In genomic region chr4:168071304-168071703, GRCh38 we compare ENCODE assay signal across 29 cellular contexts. TPM values are rescaled to one million over a fixed set of nuclear protein-coding genes. Genes with fewer than 3 reads are reported as not detected.
A peak's percentile ranks its signal among the peaks of the same experiment; 100 is the strongest.
DNase-seq lines count a peak whose midpoint lies in the region; ATAC-seq and TF ChIP-seq lines count a peak whose summit lies in the region.
"Had no signal": no experiment of that assay in that cellular context is flagged by ENCODE, and none has a peak within 500 bp of the region (broad histone marks: within the 10 kb centered on the region; RNA-seq: fewer than 3 reads in every experiment).

No MANE protein-coding gene starts in this region.

- H3K4me1 ChIP-seq in HCT116 (ENCODE audit: control insufficient read depth in 1 of 2, insufficient read depth in 2 of 2, low read length in 2 of 2), result peaks cover 9 to 24% of the 10 kb centered on the region in 2 experiments; a peak in 3 of 4 replicates
- H3K4me1 ChIP-seq in PC-3 (ENCODE audit: insufficient read depth, low read length), result peaks cover 14% of the 10 kb centered on the region
- H3K4me1 ChIP-seq: BLaER1, SJSA1 had no signal

- TF ChIP-seq POLR2A in HCT116 (IDR thresholded peaks at IDR 0.05; ENCODE audit: borderline replicate concordance, extremely low read depth, insufficient read depth, insufficient read length), result no peak

- H3K27me3 Mint-ChIP-seq in chondrocyte (ENCODE audit: low read depth), result peaks cover 51% of the 10 kb centered on the region
- peaks cover 14% of the 10 kb centered on the region for H3K27me3 Mint-ChIP-seq in T-helper 17 cell
- H3K27me3 Mint-ChIP-seq: CD4-positive, CD25-positive, alpha-beta regulatory T cell had no signal

- H3K27me3 ChIP-seq in HCT116 (ENCODE audit: insufficient read depth, low read length), result no peaks in the 10 kb centered on the region
- H3K27me3 ChIP-seq in PC-3 (ENCODE audit: low read length), result no peaks in the 10 kb centered on the region
- H3K27me3 ChIP-seq: BLaER1 had no signal

- H3K4me2 ChIP-seq in HCT116 (ENCODE audit: low read length) (peak overlapping the region; percentile 50), PC-3 (ENCODE audit: low read length) (peak overlapping the region; percentile 53)
- H3K4me2 ChIP-seq: BLaER1, PC-9 had no signal

- POLR2A ChIA-PET in HCT116 (lab: Charles Lee), result no interaction called here
- POLR2A ChIA-PET in PC-3 (lab: Charles Lee; ENCODE audit: unreplicated experiment), result no interaction called here

- H3K79me2 ChIP-seq in HCT116 (ENCODE audit: insufficient read depth, low read length), result no peaks in the 10 kb centered on the region
- no peaks in the 10 kb centered on the region for H3K79me2 ChIP-seq in PC-3 (ENCODE audit: low read length)

- H2AFZ ChIP-seq in HCT116 (ENCODE audit: low read depth, low read length, poor library complexity, severe bottlenecking), result peak overlapping the region; percentile 44
- no peak overlapping the region for H2AFZ ChIP-seq in PC-3 (ENCODE audit: low read length)
- H2AFZ ChIP-seq: PC-9 had no signal

- H3K27ac ChIP-seq in HCT116 (ENCODE audit: low read depth, low read length) (peak overlapping the region; percentile 79), PC-3 (ENCODE audit: low read length) (peak overlapping the region; percentile 22; the same call in 1 of the 2 replicates)
- H3K27ac ChIP-seq: BLaER1, PC-9, SJSA1 had no signal

- H3F3A ChIP-seq in PC-3 (ENCODE audit: low read length, unreplicated experiment), result no peaks in the 10 kb centered on the region

- ATAC-seq in HCT116 (peak; percentile 82), PC-3 (peak; percentile 70), T-helper 17 cell (no peak)
- ATAC-seq: Right ventricle myocardium inferior had no signal

- TF ChIP-seq RAD21 in HCT116 (IDR thresholded peaks at IDR 0.05; ENCODE audit: low read depth), result 0 out of 2 replicates have a peak, but pooled peaks have one; percentile 3

- no peak for TF ChIP-seq CTCF in HCT116 (IDR thresholded peaks at IDR 0.05 in 2 of 3, conservative IDR thresholded peaks at IDR 0.05 in 1 of 3; ENCODE audit: borderline replicate concordance in 1 of 3, insufficient read depth in 1 of 3, low read depth in 2 of 3, low read length in 2 of 3)
- no peak for TF ChIP-seq CTCF in PC-3 (conservative IDR thresholded peaks at IDR 0.05; ENCODE audit: low read depth, low read length)
- no peak for TF ChIP-seq CTCF in epithelial cell of esophagus (IDR thresholded peaks at IDR 0.05; ENCODE audit: insufficient read depth, low read depth, low read length, missing control alignments)
- TF ChIP-seq CTCF in chondrocyte (IDR thresholded peaks at IDR 0.05), result no peak

- H3K36me3 Mint-ChIP-seq in chondrocyte (ENCODE audit: low read depth), result no peaks in the 10 kb centered on the region
- H3K36me3 Mint-ChIP-seq in T-helper 17 cell (ENCODE audit: low read depth), result no peaks in the 10 kb centered on the region
- H3K36me3 Mint-ChIP-seq: CD4-positive, CD25-positive, alpha-beta regulatory T cell had no signal

- H3K9ac ChIP-seq in HCT116 (ENCODE audit: low read length) (peak overlapping the region; percentile 14; the same call in 1 of the 2 replicates), PC-3 (ENCODE audit: low read length) (no peak overlapping the region)
- H3K9ac ChIP-seq: BLaER1 had no signal

- no peak overlapping the region for H3K27ac Mint-ChIP-seq in chondrocyte (ENCODE audit: unreplicated experiment)
- no peak overlapping the region for H3K27ac Mint-ChIP-seq in T-helper 17 cell
- H3K27ac Mint-ChIP-seq: CD4-positive, CD25-positive, alpha-beta regulatory T cell had no signal

- DNase-seq in A172 (ENCODE audit: low spot score), result peak; percentile 5
- no peak for DNase-seq in HCT116 (ENCODE audit: low read depth, low spot score)
- DNase-seq in PC-3, result peak; percentile 54
- peak; percentile 50 for DNase-seq in epithelial cell of esophagus (ENCODE audit: low read depth)
- no peak for DNase-seq in stimulated activated naive CD4-positive, alpha-beta T cell treated with Interleukin-2 at 50 U/mL for 16 hours (lab: John Stamatoyannopoulos, UW)
- DNase-seq in chondrocyte (ENCODE audit: low spot score), result no peak
- no peak for DNase-seq in central memory CD4-positive, alpha-beta T cell
- DNase-seq in T-helper 17 cell, result no peak
- DNase-seq: 8988T; CD4-positive, CD25-positive, alpha-beta regulatory T cell; DMS153; DND-41; HCEC 1CT; IMR-90; KG1; MV-4-11; NCI-H1105; NCI-H146; NCI-H1930; NCI-H2107; NCI-H524 treated with DMSO at 0.1 percent for 48 hours; NCI-H774; NK-92 treated with Interleukin-12 subunit alpha and Interleukin-12 subunit beta, amount 100 ng/mL, for 24 hours; PC-9 had no signal

- peaks cover 11% of the 10 kb centered on the region for H3K9me3 Mint-ChIP-seq in chondrocyte (ENCODE audit: low read depth)

- H3K4me3 Mint-ChIP-seq in chondrocyte (ENCODE audit: unreplicated experiment) (no peak overlapping the region), T-helper 17 cell (no peak overlapping the region)
- H3K4me3 Mint-ChIP-seq: CD4-positive, CD25-positive, alpha-beta regulatory T cell had no signal

- CTCF ChIA-PET in HCT116 (lab: Charles Lee), result no interaction called here
- CTCF ChIA-PET in PC-3 (lab: Charles Lee), result no interaction called here

- intact Hi-C loops in HCT116 (cut with micrococcal nuclease), result no loop called here
- intact Hi-C loops in PC-3 (cut with micrococcal nuclease), result no loop called here

- 0 out of 4 replicates have a peak, but pooled peaks cover 0 to 3% of the 10 kb centered on the region in 2 experiments for H3K36me3 ChIP-seq in HCT116 (ENCODE audit: control insufficient read depth in 1 of 2, insufficient read depth in 2 of 2, low read length in 2 of 2)
- H3K36me3 ChIP-seq in PC-3 (ENCODE audit: low read depth, low read length), result no peaks in the 10 kb centered on the region
- H3K36me3 ChIP-seq: BLaER1, SJSA1 had no signal

- RAD21 ChIA-PET in HCT116 (lab: Charles Lee; ENCODE audit: low non-redundant PET in 1 of 2, low total read pairs in 2 of 2, uncharacterized antibody in 2 of 2, unreplicated experiment in 2 of 2), result no interaction called here

- H4K20me1 ChIP-seq in HCT116 (ENCODE audit: insufficient read depth) (no peaks in the 10 kb centered on the region), PC-3 (ENCODE audit: low read length) (no peaks in the 10 kb centered on the region)
- H4K20me1 ChIP-seq: BLaER1 had no signal

- H3K4me3 ChIP-seq in HCT116 (replicated peaks in 1 of 2; ENCODE audit: low read depth in 1 of 2, low read length in 2 of 2) (no peak overlapping the region; a peak in 1 of 4 replicates), PC-3 (ENCODE audit: low read length) (no peak overlapping the region), epithelial cell of esophagus (ENCODE audit: low read length) (no peak overlapping the region)
- H3K4me3 ChIP-seq: BLaER1, PC-9, SJSA1 had no signal

- H3K4me1 Mint-ChIP-seq in chondrocyte (ENCODE audit: low read depth) (no peaks in the 10 kb centered on the region), T-helper 17 cell (no peaks in the 10 kb centered on the region)
- H3K4me1 Mint-ChIP-seq: CD4-positive, CD25-positive, alpha-beta regulatory T cell had no signal

- H3K9me3 ChIP-seq in HCT116 (ENCODE audit: control insufficient read depth in 1 of 2, insufficient read depth in 1 of 2, low read depth in 1 of 2, low read length in 2 of 2) (no peaks in the 10 kb centered on the region), PC-3 (ENCODE audit: low read length) (no peaks in the 10 kb centered on the region), T-helper 17 cell (ENCODE audit: control insufficient read depth, low read length, poor library complexity, severe bottlenecking) (no peaks in the 10 kb centered on the region)
- H3K9me3 ChIP-seq: BLaER1, SJSA1 had no signal

- no TSS peak for BruUV-seq in HCT116 (replicated peaks; lab: Mats Ljungman, UMichigan)
- no TSS peak for BruUV-seq in PC-3 (replicated peaks; lab: Mats Ljungman, UMichigan)

- H3K9me2 ChIP-seq in HCT116 (ENCODE audit: insufficient read depth), result no peaks in the 10 kb centered on the region
- no peaks in the 10 kb centered on the region for H3K9me2 ChIP-seq in PC-3 (replicated peaks; ENCODE audit: low read length)

TF ChIP-seq in HCT116, 20 proteins besides CTCF, POLR2A, EP300 and RAD21 (continues in another document):
- TF ChIP-seq ELF1 (IDR thresholded peaks at IDR 0.05; ENCODE audit: borderline replicate concordance, low read depth), result no peak
- TF ChIP-seq, protein P1, sequence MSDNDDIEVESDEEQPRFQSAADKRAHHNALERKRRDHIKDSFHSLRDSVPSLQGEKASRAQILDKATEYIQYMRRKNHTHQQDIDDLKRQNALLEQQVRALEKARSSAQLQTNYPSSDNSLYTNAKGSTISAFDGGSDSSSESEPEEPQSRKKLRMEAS (IDR thresholded peaks at IDR 0.05), result peak; percentile 30
- TF ChIP-seq EGR1 (IDR thresholded peaks at IDR 0.05; ENCODE audit: low read depth), result no peak
- TF ChIP-seq EZH2 (IDR thresholded peaks at IDR 0.05), result no peak
- no peak for TF ChIP-seq TCF7L2 (IDR thresholded peaks at IDR 0.05; ENCODE audit: borderline replicate concordance, extremely low read depth, insufficient read depth, insufficient read length)
- no peak for TF ChIP-seq ZNF274 (IDR thresholded peaks at IDR 0.05; ENCODE audit: low read depth, low read length)
- no peak for TF ChIP-seq POLR2AphosphoS5 (IDR thresholded peaks at IDR 0.05; ENCODE audit: low read depth, low read length)
- TF ChIP-seq SIN3A (IDR thresholded peaks at IDR 0.05; ENCODE audit: low read depth), result 0 out of 2 replicates have a peak, but pooled peaks have one; percentile 45
- 0 out of 2 replicates have a peak, but pooled peaks have one; percentile 55 for TF ChIP-seq CEBPB (IDR thresholded peaks at IDR 0.05; ENCODE audit: low read depth)
- peak; percentile 81 for TF ChIP-seq CBX3 (IDR thresholded peaks at IDR 0.05; ENCODE audit: low read depth)
- TF ChIP-seq, protein P2, sequence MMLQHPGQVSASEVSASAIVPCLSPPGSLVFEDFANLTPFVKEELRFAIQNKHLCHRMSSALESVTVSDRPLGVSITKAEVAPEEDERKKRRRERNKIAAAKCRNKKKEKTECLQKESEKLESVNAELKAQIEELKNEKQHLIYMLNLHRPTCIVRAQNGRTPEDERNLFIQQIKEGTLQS (IDR thresholded peaks at IDR 0.05), result no peak
- TF ChIP-seq JUND (IDR thresholded peaks at IDR 0.05), result peak; percentile 84
- peak; percentile 75 for TF ChIP-seq SP1 (IDR thresholded peaks at IDR 0.05; ENCODE audit: low read depth)

RNA-seq across cellular contexts. Expression of gene ANXA10, which starts 21.0 kb away (rescaled TPM):
- 1.2 TPM in 1 of 2 replicates, not detected in the other for total RNA-seq in A172 (2014; rRNA removed; shearing (Covaris generic))
- total RNA-seq in HCT116 (2021; ENCODE audit: unreplicated experiment), result 15.1 TPM
- 4.7 and 5.5 TPM in 2 replicates for polyA plus RNA-seq in HCT116 (2012)
- 0.47 and 0.92 TPM in 2 replicates for total RNA-seq in PC-3 (2014; rRNA removed)
- not detected in 3 replicates for total RNA-seq in chondrocyte
- not detected for total RNA-seq in T-helper 17 cell
- total RNA-seq: CD4-positive, CD25-positive, alpha-beta regulatory T cell; G401; H1; Right ventricle myocardium inferior had no signal
- polyA plus RNA-seq: CD4-positive, CD25-positive, alpha-beta regulatory T cell; H1 had no signal

Comparison
In these comparisons a context has a peak if more than half of its experiments do, and no peak if none do; other contexts are left out.
1. DNase-seq: peak in A172 (single experiment), PC-3 (single experiment) and epithelial cell of esophagus (single experiment); none in HCT116 (single experiment), stimulated activated naive CD4-positive, alpha-beta T cell treated with Interleukin-2 at 50 U/mL for 16 hours (single experiment), chondrocyte (single experiment), central memory CD4-positive, alpha-beta T cell (single experiment) and T-helper 17 cell (0 of 3).